8 cellular contexts compared by ENCODE assay signal in genomic region chr16:4261557-4262172, GRCh38. TPM values are rescaled to one million over a fixed set of nuclear protein-coding genes. Genes with fewer than 3 reads are reported as not detected.
DNase-seq lines count a peak whose midpoint lies in the region; ATAC-seq and TF ChIP-seq lines count a peak whose summit lies in the region.

No MANE protein-coding gene starts in this region.

- H3K36me3 ChIP-seq in heart right ventricle (peaks cover 0 to 32% (median 4%) of the 10 kb centered on the region in 9 donors), ovary (no peaks in the 10 kb centered on the region)

- H3K27ac ChIP-seq in heart right ventricle (no peak overlapping the region), ovary (no peak overlapping the region)

- WGBS in heart right ventricle, 2 donors, result 74 to 76% methylated on average over 35 of the region's 35 CpGs
- 56 to 79% (median 76%) methylated on average over 35 of the region's 35 CpGs for WGBS in ovary, 3 donors

- DNase-seq in heart right ventricle (peak in 1 of 2 donors; percentile 45), Right ventricle myocardium superior (no peak), ovary (peak; percentile 37 to 71 (median 66)), OCI-M1 (lab: John Stamatoyannopoulos, UW) (no peak)
- DNase-seq in effector CD8-positive, alpha-beta T cell (lab: John Stamatoyannopoulos, UW), result peak; percentile 23

- no peak for TF ChIP-seq EP300 in ovary (IDR thresholded peaks at IDR 0.05)

- intact Hi-C loops in heart right ventricle (cut with DNase I), result no loop called here
- intact Hi-C loops in Right ventricle myocardium superior (cut with DNase I), result no loop called here
- intact Hi-C loops in ovary (cut with DNase I), result loop anchor here in 2 of 4 donors (10.0 kb wide), 1 partner anchor 63 kb away; no protein-coding TSS in a partner anchor

- TF ChIP-seq CTCF in heart right ventricle (IDR thresholded peaks at IDR 0.05) (peak; percentile 42 to 75 (median 62)), WI38 (IDR thresholded peaks at IDR 0.05; ENCODE audit: low read depth, low read length) (peak; percentile 35; the same call in 1 of the 2 replicates), ovary (IDR thresholded peaks at IDR 0.05) (peak; percentile 42 to 58 (median 58))

- H3K9me3 ChIP-seq in heart right ventricle (no peaks in the 10 kb centered on the region), ovary (no peaks in the 10 kb centered on the region)

- ATAC-seq in heart right ventricle, result peak in 2 of 8 donors; percentile 10 to 11
- ATAC-seq in Right ventricle myocardium superior (ENCODE audit: poor library complexity), result no peak
- no peak for ATAC-seq in HG02642 (IDR thresholded peaks at IDR 0.05; ENCODE audit: poor library complexity, unreplicated experiment)
- no peak for ATAC-seq in GM18505 (IDR thresholded peaks at IDR 0.05; ENCODE audit: unreplicated experiment)

- H3K4me1 ChIP-seq in heart right ventricle (peaks cover 3 to 30% (median 14%) of the 10 kb centered on the region in 9 donors), ovary (ENCODE audit: insufficient read depth) (peaks cover 10% of the 10 kb centered on the region)

- no peak overlapping the region for H3K4me3 ChIP-seq in heart right ventricle
- H3K4me3 ChIP-seq in WI38 (ENCODE audit: low read depth, low read length), result no peak overlapping the region
- no peak overlapping the region for H3K4me3 ChIP-seq in ovary

- no peak for TF ChIP-seq POLR2A in ovary (IDR thresholded peaks at IDR 0.05)
- no peak for TF ChIP-seq POLR2A in GM18505 (IDR thresholded peaks at IDR 0.05; ENCODE audit: borderline replicate concordance, extremely low read depth, insufficient read depth, insufficient read length)

- H3K27me3 ChIP-seq in heart right ventricle (no peaks in the 10 kb centered on the region), ovary (no peaks in the 10 kb centered on the region)

RNA-seq across cellular contexts. Expression of gene TFAP4, which starts 11.2 kb away (rescaled TPM):
- total RNA-seq in heart right ventricle (1 to 10 TPM; 1.8 to 6.6 (median 3.1) TPM), Right ventricle myocardium superior (4.0 TPM), ovary (10 to 100 TPM in 5 of 7 donors, 1 to 10 TPM in 2; 3.7 to 23.7 (median 18.3) TPM)
- polyA plus RNA-seq in heart right ventricle (1 to 10 TPM; 2.0 to 4.6 TPM), ovary (10 to 100 TPM in 1 of 2 donors, 1 to 10 TPM in 1; 2.1 to 14.0 TPM)

RNA-seq across cellular contexts. Expression of gene SRL, which starts 19.8 kb away (rescaled TPM):
- 100 to 1,000 TPM; 443 to 587 (median 486) TPM for total RNA-seq in heart right ventricle
- 100 to 1,000 TPM; 161 to 224 TPM for polyA plus RNA-seq in heart right ventricle
- 350 TPM for total RNA-seq in Right ventricle myocardium superior
- 1 to 10 TPM in 3 of 7 donors, under 1 TPM in 4; under 0.01 to 2.1 (median 0.78) TPM for total RNA-seq in ovary
- 1 to 10 TPM; 1.1 to 7.5 TPM for polyA plus RNA-seq in ovary

RNA-seq across cellular contexts. Expression of gene GLIS2, which starts 54.2 kb away (rescaled TPM):
- total RNA-seq in heart right ventricle (10 to 100 TPM in 8 of 10 donors, 1 to 10 TPM in 2; 9.0 to 16.9 (median 14.9) TPM), Right ventricle myocardium superior (14.6 TPM), ovary (10 to 100 TPM in 5 of 7 donors, 1 to 10 TPM in 2; 5.1 to 79.5 (median 49.8) TPM)
- polyA plus RNA-seq in heart right ventricle (10 to 100 TPM in 1 of 2 donors, 1 to 10 TPM in 1; 6.9 to 13.1 TPM), ovary (10 to 100 TPM in 1 of 2 donors, 1 to 10 TPM in 1; 1.6 to 24.6 TPM)

Comparison
In these comparisons a context has a peak if more than half of its experiments do, and no peak if none do; other contexts are left out.
1. DNase-seq: peak in effector CD8-positive, alpha-beta T cell (single experiment) and ovary (5 of 5); none in Right ventricle myocardium superior (single experiment) and OCI-M1 (single experiment).
2. RNA of gene SRL, which starts 19.8 kb away (total RNA-seq): 443 to 587 TPM in heart right ventricle and 350 TPM in Right ventricle myocardium superior (single experiment); under 0.01 to 2.1 TPM in ovary; every median in the first group is over 100 times any median in the second.
3. Peak in every context shown above with its lines, with median percentiles within 50 percentile points of each other: CTCF ChIP-seq.